In the genomic region with DNA sequence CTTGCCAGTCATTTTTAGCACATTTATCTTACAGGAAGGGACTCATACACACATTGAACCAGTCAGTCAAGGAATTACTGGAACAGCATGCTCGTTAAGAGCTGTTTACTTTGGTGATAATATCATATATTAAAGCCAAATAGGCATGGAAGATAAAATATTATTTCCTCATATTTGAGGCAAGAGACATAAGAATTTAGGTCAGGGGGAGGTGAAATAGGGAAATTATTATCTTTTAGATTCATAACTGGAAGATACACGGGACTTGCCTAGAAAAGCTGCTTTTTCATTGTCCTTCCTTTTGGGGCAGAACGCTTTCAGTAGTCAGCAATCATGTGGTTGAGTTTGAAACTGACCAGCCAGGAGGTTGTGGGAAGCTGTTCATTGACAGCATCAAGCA, we compare ENCODE assay signal across 24 cellular contexts.
DNase-seq lines count a peak whose midpoint lies in the region; ATAC-seq, FAIRE-seq and TF ChIP-seq lines count a peak whose summit lies in the region.
"Had no signal": no experiment of that assay in that cellular context is flagged by ENCODE, and none has a peak within 500 bp of the region (broad histone marks: within the 10 kb centered on the region; RNA-seq: fewer than 3 reads in every experiment).

No MANE protein-coding gene starts in this region.

- peaks cover 14% of the 10 kb centered on the region for H3K27me3 Mint-ChIP-seq in activated CD8-positive, alpha-beta memory T cell treated with anti-CD3 and anti-CD28 coated beads, Interleukin-2, amount 10 ng/mL, durations not matched to agents 7 days and 5 days

- no peaks in the 10 kb centered on the region for H3K36me3 Mint-ChIP-seq in activated CD8-positive, alpha-beta memory T cell treated with anti-CD3 and anti-CD28 coated beads, Interleukin-2, amount 10 ng/mL, durations not matched to agents 7 days and 5 days
- H3K36me3 Mint-ChIP-seq: CD4-positive, CD25-positive, alpha-beta regulatory T cell; IgD-negative memory B cell; memory B cell; stimulated activated effector memory CD8-positive, alpha-beta T cell treated with anti-CD3 and anti-CD28 coated beads, Interleukin-12 subunit alpha, Interleukin-12 subunit beta, amount 100 ng/mL, for 72 hours had no signal

- peaks cover 52% of the 10 kb centered on the region for H3K4me1 ChIP-seq in A549
- peaks cover 56% of the 10 kb centered on the region for H3K4me1 ChIP-seq in body of pancreas
- H3K4me1 ChIP-seq in mesenchymal stem cell (ENCODE audit: control insufficient read depth, insufficient read depth, low read depth, low read length) = peaks cover 7% of the 10 kb centered on the region
- H3K4me1 ChIP-seq in small intestine (ENCODE audit: control insufficient read depth in 2 of 2, insufficient read depth in 1 of 2, low read depth in 1 of 2, low read length in 1 of 2) = no peaks in the 10 kb centered on the region

- CTCF ChIA-PET in A549 (lab: Yijun Ruan, JAX) = interaction anchor here (1.1 to 1.5 kb wide), 2 partner anchors 13 to 39 kb away, joined by 3 read pairs; no protein-coding TSS in a partner anchor
- CTCF ChIA-PET in activated CD8-positive, alpha-beta memory T cell treated with anti-CD3 and anti-CD28 coated beads, Interleukin-2, amount 10 ng/mL, durations not matched to agents 7 days and 5 days (lab: Charles Lee) = no interaction called here

- H3K18ac ChIP-seq in mesenchymal stem cell (ENCODE audit: low read depth in 1 of 2, low read length in 2 of 2) = no peak overlapping the region

- DNase-seq in A549 (ENCODE audit: low read depth in 1 of 2, low spot score in 1 of 2) = peak in 1 of 2 experiments; percentile 12
- DNase-seq in H54 (ENCODE audit: insufficient read length, low spot score) = no peak
- peak in 1 of 4 donors; percentile 45 for DNase-seq in body of pancreas
- DNase-seq in mesenchymal stem cell = no peak
- no peak for DNase-seq in small intestine
- no peak for DNase-seq in activated CD8-positive, alpha-beta memory T cell treated with anti-CD3 and anti-CD28 coated beads, Interleukin-2, amount 10 ng/mL, durations not matched to agents 7 days and 5 days
- no peak for DNase-seq in RCC 7860 (ENCODE audit: low spot score)
- DNase-seq: activated CD4-positive, CD25-positive, alpha-beta regulatory T cell treated with anti-CD3 and anti-CD28 coated beads, Interleukin-2, amount 50 U/mL, for 72 hours; activated CD8-positive, alpha-beta T cell treated with anti-CD3 and anti-CD28 coated beads for 36 hours; activated T-cell treated with anti-CD3 and anti-CD28 coated beads for 4 hours; CD4-positive, CD25-positive, alpha-beta regulatory T cell; islet precursor cell; NCI-H2081; NCI-H226; stimulated activated CD4-positive, alpha-beta T cell treated with anti-CD3 and anti-CD28 coated beads, Interleukin-2, amount 100 ng/mL, for 48 hours had no signal

- no peaks in the 10 kb centered on the region for H3K9me3 Mint-ChIP-seq in activated CD8-positive, alpha-beta memory T cell treated with anti-CD3 and anti-CD28 coated beads, Interleukin-2, amount 10 ng/mL, durations not matched to agents 7 days and 5 days (ENCODE audit: low read depth)
- H3K9me3 Mint-ChIP-seq: activated CD8-positive, alpha-beta T cell treated with anti-CD3 and anti-CD28 coated beads for 36 hours; IgD-negative memory B cell; memory B cell; stimulated activated effector memory CD8-positive, alpha-beta T cell treated with anti-CD3 and anti-CD28 coated beads, Interleukin-12 subunit alpha, Interleukin-12 subunit beta, amount 100 ng/mL, for 72 hours had no signal

- no peak overlapping the region for H4K8ac ChIP-seq in mesenchymal stem cell (ENCODE audit: low read length)

- no peak for TF ChIP-seq RAD21 in A549 (conservative IDR thresholded peaks at IDR 0.05 in 1 of 2, IDR thresholded peaks at IDR 0.05 in 1 of 2)

- peaks cover 7% of the 10 kb centered on the region for H3K79me1 ChIP-seq in mesenchymal stem cell (replicated peaks; ENCODE audit: low read length, poor library complexity, severe bottlenecking)

- FAIRE-seq in A549 (lab: Jason Lieb, UNC) (peak; percentile 49), H54 (lab: Jason Lieb, UNC) (peak; percentile 43), small intestine (lab: Jason Lieb, UNC) (no peak), RCC 7860 (lab: Jason Lieb, UNC) (no peak)
- FAIRE-seq: GM19239, urothelium cell line had no signal

- H3K4me2 ChIP-seq in A549 = no peak overlapping the region
- no peak overlapping the region for H3K4me2 ChIP-seq in mesenchymal stem cell (ENCODE audit: low read length, poor library complexity, severe bottlenecking)

- no peak overlapping the region for H3K9ac ChIP-seq in mesenchymal stem cell (ENCODE audit: low read length)

- no peak overlapping the region for H2BK120ac ChIP-seq in mesenchymal stem cell (ENCODE audit: low read depth, low read length)

- no peak overlapping the region for H4K91ac ChIP-seq in mesenchymal stem cell (ENCODE audit: low read length)

- no peak overlapping the region for H3K4me3 Mint-ChIP-seq in activated CD8-positive, alpha-beta memory T cell treated with anti-CD3 and anti-CD28 coated beads, Interleukin-2, amount 10 ng/mL, durations not matched to agents 7 days and 5 days
- H3K4me3 Mint-ChIP-seq: activated CD8-positive, alpha-beta T cell treated with anti-CD3 and anti-CD28 coated beads for 36 hours; CD4-positive, CD25-positive, alpha-beta regulatory T cell; IgD-negative memory B cell; memory B cell; stimulated activated effector memory CD8-positive, alpha-beta T cell treated with anti-CD3 and anti-CD28 coated beads, Interleukin-12 subunit alpha, Interleukin-12 subunit beta, amount 100 ng/mL, for 72 hours had no signal

- H3K9me3 ChIP-seq in A549 (no peaks in the 10 kb centered on the region), body of pancreas (no peaks in the 10 kb centered on the region), mesenchymal stem cell (ENCODE audit: control insufficient read depth, low read length) (no peaks in the 10 kb centered on the region), small intestine (ENCODE audit: control insufficient read depth, low read depth) (no peaks in the 10 kb centered on the region)
- H3K9me3 ChIP-seq: HAP-1, neutrophil, suprapubic skin had no signal

- H2AK5ac ChIP-seq in mesenchymal stem cell (ENCODE audit: low read length, severe bottlenecking) = peak overlapping the region; percentile 61

- no peak overlapping the region for H3K23ac ChIP-seq in mesenchymal stem cell (ENCODE audit: low read length in 2 of 2)

- H3K4me3 ChIP-seq in A549 (no peak overlapping the region), body of pancreas (no peak overlapping the region), mesenchymal stem cell (ENCODE audit: insufficient read depth in 1 of 2, low read depth in 1 of 2, low read length in 2 of 2) (no peak overlapping the region), small intestine (ENCODE audit: low read depth in 1 of 2, low read length in 2 of 2) (no peak overlapping the region)
- H3K4me3 ChIP-seq: HAP-1, suprapubic skin had no signal

- H2BK15ac ChIP-seq in mesenchymal stem cell (ENCODE audit: low read depth, poor library complexity, severe bottlenecking) = no peak overlapping the region

- ATAC-seq in A549 = no peak
- peak; percentile 73 for ATAC-seq in body of pancreas
- no peak for ATAC-seq in activated CD8-positive, alpha-beta memory T cell treated with anti-CD3 and anti-CD28 coated beads, Interleukin-2, amount 10 ng/mL, durations not matched to agents 7 days and 5 days
- ATAC-seq: activated CD8-positive, alpha-beta T cell treated with anti-CD3 and anti-CD28 coated beads for 36 hours; Right ventricle myocardium inferior; stimulated activated effector memory CD8-positive, alpha-beta T cell treated with anti-CD3 and anti-CD28 coated beads, Interleukin-12 subunit alpha, Interleukin-12 subunit beta, amount 100 ng/mL, for 72 hours had no signal

- intact Hi-C loops in body of pancreas (cut with DNase I) = no loop called here

- no peak overlapping the region for H2BK12ac ChIP-seq in mesenchymal stem cell (ENCODE audit: low read length in 2 of 2)

- no peaks in the 10 kb centered on the region for H3K4me1 Mint-ChIP-seq in activated CD8-positive, alpha-beta memory T cell treated with anti-CD3 and anti-CD28 coated beads, Interleukin-2, amount 10 ng/mL, durations not matched to agents 7 days and 5 days
- H3K4me1 Mint-ChIP-seq: CD4-positive, CD25-positive, alpha-beta regulatory T cell; IgD-negative memory B cell; memory B cell; stimulated activated effector memory CD8-positive, alpha-beta T cell treated with anti-CD3 and anti-CD28 coated beads, Interleukin-12 subunit alpha, Interleukin-12 subunit beta, amount 100 ng/mL, for 72 hours had no signal

- 77% methylated on average over 3 of the region's 3 CpGs for WGBS in A549 (ENCODE audit: missing lambda C conversion rate)
- WGBS in body of pancreas, 2 donors = 14 to 21% methylated on average over 3 of the region's 3 CpGs
- 90% methylated on average over 2 of the region's 3 CpGs for WGBS in mesenchymal stem cell
- WGBS in small intestine, 3 donors = 45 to 55% (median 48%) methylated on average over 3 of the region's 3 CpGs

- no peak overlapping the region for H3K4ac ChIP-seq in mesenchymal stem cell (ENCODE audit: low read depth in 1 of 2, low read length in 2 of 2)

- no peak overlapping the region for H3K14ac ChIP-seq in mesenchymal stem cell (ENCODE audit: low read length in 2 of 2)

- no peaks in the 10 kb centered on the region for H3K27me3 ChIP-seq in body of pancreas
- no peaks in the 10 kb centered on the region for H3K27me3 ChIP-seq in mesenchymal stem cell (ENCODE audit: control insufficient read depth in 1 of 2, insufficient read depth in 1 of 2, low read length in 2 of 2)
- H3K27me3 ChIP-seq in small intestine (ENCODE audit: control insufficient read depth in 2 of 2, insufficient read depth in 2 of 2, low read length in 2 of 2) = peaks cover 0 to 1% of the 10 kb centered on the region in 2 donors
- H3K27me3 ChIP-seq: suprapubic skin had no signal

- H3K27ac ChIP-seq in A549 = peak overlapping the region in 1 of 2 experiments; percentile 5; a peak in 1 of 6 replicates
- H3K27ac ChIP-seq in body of pancreas = peak overlapping the region; percentile 9 to 74 (median 60)
- H3K27ac ChIP-seq in mesenchymal stem cell (ENCODE audit: low read length, poor library complexity, severe bottlenecking) = peak overlapping the region; percentile 65
- H3K27ac ChIP-seq in small intestine (ENCODE audit: low read depth in 1 of 2, low read length in 1 of 2) = no peak overlapping the region
- H3K27ac ChIP-seq: neutrophil, suprapubic skin had no signal

- H3K27ac Mint-ChIP-seq in activated CD8-positive, alpha-beta memory T cell treated with anti-CD3 and anti-CD28 coated beads, Interleukin-2, amount 10 ng/mL, durations not matched to agents 7 days and 5 days = no peak overlapping the region
- H3K27ac Mint-ChIP-seq: activated CD8-positive, alpha-beta T cell treated with anti-CD3 and anti-CD28 coated beads for 36 hours; CD4-positive, CD25-positive, alpha-beta regulatory T cell; IgD-negative memory B cell; memory B cell; stimulated activated effector memory CD8-positive, alpha-beta T cell treated with anti-CD3 and anti-CD28 coated beads, Interleukin-12 subunit alpha, Interleukin-12 subunit beta, amount 100 ng/mL, for 72 hours had no signal

- no peak overlapping the region for H2BK5ac ChIP-seq in mesenchymal stem cell (ENCODE audit: low read depth, low read length, poor library complexity, severe bottlenecking)

- TF ChIP-seq CTCF in A549 (IDR thresholded peaks at IDR 0.05) (no peak), body of pancreas (IDR thresholded peaks at IDR 0.05) (no peak)

- H3K36me3 ChIP-seq in body of pancreas (replicated peaks in 1 of 2; ENCODE audit: insufficient read depth in 1 of 2, low read depth in 2 of 2) (peaks cover 0 to 3% of the 10 kb centered on the region in 2 donors), mesenchymal stem cell (ENCODE audit: control insufficient read depth in 1 of 2, insufficient read depth in 2 of 2, low read depth in 1 of 2, low read length in 2 of 2) (peaks cover 0 to 6% of the 10 kb centered on the region in 2 experiments), small intestine (ENCODE audit: control insufficient read depth in 2 of 2, insufficient read depth in 2 of 2, low read length in 2 of 2) (no peaks in the 10 kb centered on the region)
- H3K36me3 ChIP-seq: HAP-1, neutrophil, suprapubic skin had no signal

- no peak for TF ChIP-seq EP300 in A549 (IDR thresholded peaks at IDR 0.05)

- POLR2A ChIA-PET in A549 (lab: Yijun Ruan, JAX) = no interaction called here

- TF ChIP-seq POLR2A in A549 (IDR thresholded peaks at IDR 0.05; ENCODE audit: low read length) = no peak
- no peak for TF ChIP-seq POLR2A in H54 (IDR thresholded peaks at IDR 0.05; ENCODE audit: low read depth, low read length)
- no peak for TF ChIP-seq POLR2A in body of pancreas (IDR thresholded peaks at IDR 0.05)

- no peak overlapping the region for H2AFZ ChIP-seq in mesenchymal stem cell (ENCODE audit: low read depth, low read length)

Comparison
In these comparisons a context has a peak if more than half of its experiments do, and no peak if none do; other contexts are left out.
1. H3K27ac ChIP-seq: peak in body of pancreas (4 of 4) and mesenchymal stem cell (single experiment); none in small intestine (0 of 2).